8 cellular contexts compared by ENCODE assay signal in genomic region chr22:31750365-31751284, GRCh38. TPM values are rescaled to one million over a fixed set of nuclear protein-coding genes. Genes with fewer than 3 reads are reported as not detected.
A peak's percentile ranks its signal among the peaks of the same experiment; 100 is the strongest.
DNase-seq lines count a peak whose midpoint lies in the region; ATAC-seq and TF ChIP-seq lines count a peak whose summit lies in the region.

No MANE protein-coding gene starts in this region.

- intact Hi-C loops in psoas muscle (cut with DNase I) = loop anchor here (5.0 to 10.0 kb wide), 2 partner anchors 88 to 664 kb away; partner anchors contain the start of genes PISD (in 2 of the 2) and RTCB (in 1 of the 2)

- H3K4me3 ChIP-seq in RWPE2 (ENCODE audit: severe bottlenecking) (peak overlapping the region; percentile 86), esophagus (ENCODE audit: low read depth in 1 of 2, low read length in 2 of 2) (peak overlapping the region in 1 of 2 donors; percentile 68), psoas muscle (peak overlapping the region; percentile 94), H7 (ENCODE audit: insufficient read depth, low read depth, low read length) (no peak overlapping the region)

- H3K4me1 ChIP-seq in RWPE2 (ENCODE audit: insufficient read depth, poor library complexity, severe bottlenecking) (peaks cover 18% of the 10 kb centered on the region), esophagus (ENCODE audit: control insufficient read depth in 2 of 2, insufficient read depth in 2 of 2, low read length in 1 of 2) (peaks cover 0 to 4% of the 10 kb centered on the region in 2 donors), psoas muscle (peaks cover 42% of the 10 kb centered on the region)

- H3K27ac ChIP-seq in RWPE2 (ENCODE audit: poor library complexity, severe bottlenecking) = peak overlapping the region; percentile 68
- peak overlapping the region; percentile 67 to 93 for H3K27ac ChIP-seq in esophagus (ENCODE audit: low read depth in 2 of 2, low read length in 1 of 2)
- H3K27ac ChIP-seq in psoas muscle = peak overlapping the region; percentile 84

- H3K9me3 ChIP-seq in RWPE2 (ENCODE audit: severe bottlenecking) = no peaks in the 10 kb centered on the region
- H3K9me3 ChIP-seq in esophagus (ENCODE audit: control insufficient read depth in 2 of 2, insufficient read depth in 1 of 2, low read depth in 1 of 2, low read length in 1 of 2) = no peaks in the 10 kb centered on the region
- H3K9me3 ChIP-seq in psoas muscle = no peaks in the 10 kb centered on the region

- peak; percentile 53 for DNase-seq in DMS114 treated with DMSO at 0.1 percent for 48 hours (lab: John Stamatoyannopoulos, UW; ENCODE audit: unreplicated experiment)
- DNase-seq in RWPE2 (ENCODE audit: low spot score) = no peak
- no peak for DNase-seq in psoas muscle
- DNase-seq in H7 = no peak
- DNase-seq in NCI-H82 (lab: John Stamatoyannopoulos, UW) = no peak

- 61 to 63% methylated on average over 16 of the region's 16 CpGs for WGBS in esophagus, 2 donors
- WGBS in psoas muscle, 3 donors = 59 to 63% (median 61%) methylated on average over 16 of the region's 16 CpGs

- H3K36me3 ChIP-seq in RWPE2 (ENCODE audit: low read depth) = peaks cover 16% of the 10 kb centered on the region
- H3K36me3 ChIP-seq in esophagus (ENCODE audit: control insufficient read depth in 2 of 2, insufficient read depth in 2 of 2, low read length in 1 of 2) = no peaks in the 10 kb centered on the region
- H3K36me3 ChIP-seq in psoas muscle (ENCODE audit: insufficient read depth in 1 of 2, low read depth in 1 of 2) = peaks cover 0 to 14% of the 10 kb centered on the region in 2 donors
- no peaks in the 10 kb centered on the region for H3K36me3 ChIP-seq in H7 (replicated peaks; ENCODE audit: control insufficient read depth, insufficient read depth, low read length)

- H3K27me3 ChIP-seq in RWPE2 (ENCODE audit: insufficient read depth, poor library complexity, severe bottlenecking) (no peaks in the 10 kb centered on the region), esophagus (ENCODE audit: control insufficient read depth in 1 of 2, insufficient read depth in 2 of 2, low read length in 2 of 2) (no peaks in the 10 kb centered on the region), psoas muscle (ENCODE audit: insufficient read depth in 3 of 3, low read length in 2 of 3) (no peaks in the 10 kb centered on the region), H7 (ENCODE audit: control insufficient read depth, insufficient read depth, low read length) (no peaks in the 10 kb centered on the region)

- no peak for TF ChIP-seq CTCF in RWPE2 (IDR thresholded peaks at IDR 0.05; ENCODE audit: poor library complexity, severe bottlenecking)
- TF ChIP-seq CTCF in psoas muscle (IDR thresholded peaks at IDR 0.05) = no peak

- ATAC-seq in RWPE2 (ENCODE audit: low read depth) = no peak
- no peak for ATAC-seq in psoas muscle
- no peak for ATAC-seq in GM19455 (IDR thresholded peaks at IDR 0.05; ENCODE audit: unreplicated experiment)
- ATAC-seq in GM21786 (IDR thresholded peaks at IDR 0.05; ENCODE audit: unreplicated experiment) = no peak

RNA-seq across cellular contexts. Expression of gene PRR14L, which starts 0.7 kb away (rescaled TPM):
- polyA plus RNA-seq in esophagus (1 to 10 TPM; 6.2 to 8.4 TPM), psoas muscle (1 to 10 TPM; 2.7 to 7.0 (median 5.8) TPM)
- 10 to 100 TPM in 3 of 4 donors, 1 to 10 TPM in 1; 8.8 to 16.4 (median 12.6) TPM for total RNA-seq in psoas muscle
- total RNA-seq in H7 (2014; rRNA removed; shearing (Covaris generic)) = 24.7 and 25.6 TPM in 2 replicates

RNA-seq across cellular contexts. Expression of gene DEPDC5, which starts 3.2 kb away (rescaled TPM):
- 10 to 100 TPM in 1 of 2 donors, 1 to 10 TPM in 1; 6.5 to 10.8 TPM for polyA plus RNA-seq in esophagus
- 10 to 100 TPM in 2 of 4 donors, 1 to 10 TPM in 2; 7.6 to 15.6 (median 9.4) TPM for total RNA-seq in psoas muscle
- 10 to 100 TPM in 1 of 3 donors, 1 to 10 TPM in 2; 6.3 to 10.7 (median 9.1) TPM for polyA plus RNA-seq in psoas muscle
- total RNA-seq in H7 (2014; rRNA removed; shearing (Covaris generic)) = 13.7 and 15.1 TPM in 2 replicates
